ENCODE assay signal across 10 cellular contexts in the genomic region with DNA sequence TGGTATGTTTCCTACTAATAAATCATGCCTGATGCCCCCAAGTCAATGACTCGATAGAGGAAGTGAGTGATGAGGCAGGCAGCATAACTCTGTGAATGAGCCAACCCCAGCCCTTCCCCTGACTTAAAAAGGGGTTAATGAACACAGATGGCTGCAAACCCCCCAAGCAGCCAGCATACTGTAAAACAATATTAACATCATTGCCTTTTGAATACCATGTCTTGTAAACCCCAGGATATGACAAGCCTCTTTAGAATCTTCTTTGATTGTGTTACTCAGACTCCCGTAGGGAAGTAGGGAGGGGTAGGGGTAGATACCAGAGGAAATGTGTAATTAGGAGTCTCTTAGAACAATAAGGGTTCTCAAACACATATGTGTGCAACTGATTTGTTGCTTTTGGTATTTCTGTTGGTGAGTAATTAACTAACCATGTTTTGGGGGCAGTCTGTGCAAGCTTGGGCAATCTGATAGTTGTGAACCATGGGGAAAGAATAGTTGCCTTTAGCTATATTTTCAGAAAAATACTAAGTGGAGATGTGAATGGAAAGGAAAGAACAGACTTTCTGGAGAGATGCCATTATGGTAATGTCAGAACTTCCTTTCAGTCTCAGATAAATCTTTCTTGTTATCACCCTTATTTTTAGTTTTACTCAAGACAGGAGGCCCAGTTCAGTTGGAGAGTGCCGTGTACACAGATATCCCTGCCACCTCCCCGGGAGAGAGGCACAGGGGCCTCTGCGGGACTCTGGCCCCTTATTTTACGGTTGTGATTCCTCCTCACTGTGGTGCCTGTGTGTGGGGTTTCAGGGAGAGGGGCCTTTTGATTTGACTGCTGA.
DNase-seq lines count a peak whose midpoint lies in the region; ATAC-seq and TF ChIP-seq lines count a peak whose summit lies in the region.
"Had no signal": no experiment of that assay in that cellular context is flagged by ENCODE, and none has a peak within 500 bp of the region (broad histone marks: within the 10 kb centered on the region; RNA-seq: fewer than 3 reads in every experiment).

No MANE protein-coding gene starts in this region.

- no peaks in the 10 kb centered on the region for H3K79me2 ChIP-seq in ACC112 (ENCODE audit: control insufficient read depth, insufficient read depth, low read length, unreplicated experiment)

- DNase-seq in MG63 (peak; percentile 86), brain microvascular endothelial cell (peak; percentile 96), iPS DF 4.7 (ENCODE audit: extremely low read depth, low spot score) (peak; percentile 16), NCI-H526 (lab: John Stamatoyannopoulos, UW) (no peak), NCI-H524 (lab: John Stamatoyannopoulos, UW) (no peak)
- DNase-seq: activated CD8-positive, alpha-beta memory T cell treated with anti-CD3 and anti-CD28 coated beads, Interleukin-2, amount 50 U/mL, for 48 hours; KBM-7 had no signal

- in situ Hi-C loops in brain microvascular endothelial cell (cut with HindIII; ENCODE audit: low pct_ligation_motif_present, low sequenced_read_pairs), result no loop called here

- H3K27me3 ChIP-seq in ACC112 (ENCODE audit: insufficient read depth, low read length) (no peaks in the 10 kb centered on the region), MG63 (no peaks in the 10 kb centered on the region), brain microvascular endothelial cell (replicated peaks) (no peaks in the 10 kb centered on the region)

- no peak for ATAC-seq in HG02798 (IDR thresholded peaks at IDR 0.05; ENCODE audit: poor library complexity, unreplicated experiment)
- ATAC-seq in GM19324 (IDR thresholded peaks at IDR 0.05; ENCODE audit: low FRiP score, unreplicated experiment), result no peak

- TF ChIP-seq CTCF in brain microvascular endothelial cell (IDR thresholded peaks at IDR 0.05; ENCODE audit: low read depth, low read length, missing control alignments), result no peak

- H3K36me3 ChIP-seq in ACC112 (ENCODE audit: insufficient read depth, low read length) (no peaks in the 10 kb centered on the region), MG63 (no peaks in the 10 kb centered on the region), brain microvascular endothelial cell (replicated peaks) (no peaks in the 10 kb centered on the region)

- H3K4me3 ChIP-seq in ACC112 (ENCODE audit: low read depth, low read length), result peak overlapping the region; percentile 43
- H3K4me3 ChIP-seq in MG63, result no peak overlapping the region
- no peak overlapping the region for H3K4me3 ChIP-seq in brain microvascular endothelial cell (ENCODE audit: low read depth, low read length)

- H3K9me3 ChIP-seq in MG63, result peaks cover 3% of the 10 kb centered on the region; the same call in 1 of the 2 replicates

- H3K4me1 ChIP-seq in ACC112 (ENCODE audit: control insufficient read depth, insufficient read depth, low read length, unreplicated experiment), result peaks cover 27% of the 10 kb centered on the region

- H2AFZ ChIP-seq in ACC112 (ENCODE audit: low read length, unreplicated experiment), result peak overlapping the region; percentile 26

- H3K27ac ChIP-seq in ACC112 (ENCODE audit: low read depth, low read length) (peak overlapping the region; percentile 99), brain microvascular endothelial cell (peak overlapping the region; percentile 97)

Comparison
In these comparisons a context has a peak if more than half of its experiments do, and no peak if none do; other contexts are left out.
1. DNase-seq: peak in MG63 (single experiment), brain microvascular endothelial cell (single experiment) and iPS DF 4.7 (single experiment); none in NCI-H526 (0 of 2) and NCI-H524 (0 of 2).